8 cellular contexts compared by ENCODE assay signal in the genomic region with DNA sequence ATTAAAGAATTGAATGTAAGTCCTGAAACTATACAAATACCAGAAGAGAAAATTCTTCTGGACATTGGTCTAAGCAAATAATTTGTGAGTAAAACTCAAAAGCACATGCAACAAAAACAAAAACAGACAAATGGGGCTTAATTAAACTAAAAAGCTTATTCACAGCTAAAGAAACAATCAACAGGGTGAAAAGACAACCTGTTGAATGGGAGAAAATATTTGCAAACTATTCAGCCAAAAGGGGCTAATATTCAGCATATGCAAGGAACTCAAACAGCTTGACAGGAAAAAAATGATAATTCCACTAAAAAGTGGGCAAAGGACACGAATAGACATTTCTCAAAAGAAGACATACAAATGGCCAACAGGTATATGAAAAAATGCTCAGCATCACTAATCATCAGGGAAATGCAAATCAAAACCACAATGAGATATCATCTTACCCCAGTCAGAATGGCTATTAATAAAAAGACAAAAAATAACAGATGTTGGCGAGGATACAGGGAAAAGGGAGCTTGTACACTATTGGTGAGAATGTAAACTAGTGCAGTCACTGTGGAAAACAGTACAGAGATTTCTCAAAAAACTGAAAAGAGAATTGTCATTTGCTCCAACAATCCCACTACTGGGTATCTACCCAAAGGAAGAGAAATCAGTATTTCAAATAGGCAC.
"Had no signal": no experiment of that assay in that cellular context is flagged by ENCODE, and none has a peak within 500 bp of the region (broad histone marks: within the 10 kb centered on the region; RNA-seq: fewer than 3 reads in every experiment).

No MANE protein-coding gene starts in this region.

- H3K4me3 ChIP-seq: GM23248, GM23338, HAP-1 had no signal

- H3K36me3 ChIP-seq: HAP-1 had no signal

- DNase-seq: GM23248, GOT3, H7, H9, HCEC 1CT, HFFc6 had no signal

- H3K27ac ChIP-seq: GM23248 had no signal

- H3K9me3 ChIP-seq: HAP-1 had no signal

- H3K4me1 ChIP-seq: HAP-1 had no signal
